In the genomic region with DNA sequence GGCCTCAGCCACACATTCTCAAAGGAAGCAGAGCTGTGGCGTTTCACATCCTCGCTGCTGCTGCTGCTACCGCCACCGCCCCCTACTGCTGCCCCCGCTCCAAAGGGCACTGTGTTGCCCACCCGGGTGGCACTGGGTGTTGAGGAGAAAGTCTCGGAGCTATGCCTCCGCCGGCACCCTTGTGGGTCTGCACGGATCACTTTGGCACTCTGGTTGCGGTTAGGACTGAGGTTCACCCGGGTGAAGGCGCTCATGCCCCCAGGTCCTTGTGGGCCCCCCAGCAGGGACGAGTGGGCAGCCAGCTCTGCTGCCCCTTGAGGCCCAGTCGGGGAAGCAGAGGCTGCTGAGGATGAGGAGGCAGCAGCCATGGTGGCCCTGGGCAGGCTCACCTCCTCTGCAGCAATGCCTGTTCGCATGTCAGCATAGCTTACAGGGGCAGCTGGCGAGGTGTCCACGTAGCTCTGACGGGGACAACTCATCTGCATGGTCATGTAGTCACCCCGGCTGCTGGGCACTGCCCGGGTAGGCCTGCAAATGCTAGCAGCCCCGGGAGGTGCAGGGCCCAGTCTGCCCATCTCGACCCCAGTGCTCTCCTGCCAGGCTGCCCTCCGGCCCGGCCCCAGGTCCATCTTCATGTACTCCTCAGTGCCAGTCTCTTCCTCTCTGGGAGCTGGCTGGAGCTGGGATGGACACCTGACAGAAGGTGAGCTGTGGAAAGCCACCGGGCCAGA, we compare ENCODE assay signal across 9 cellular contexts. TPM values are rescaled to one million over a fixed set of nuclear protein-coding genes. Genes with fewer than 3 reads are reported as not detected.
DNase-seq lines count a peak whose midpoint lies in the region; ATAC-seq and TF ChIP-seq lines count a peak whose summit lies in the region.
"Had no signal": no experiment of that assay in that cellular context is flagged by ENCODE, and none has a peak within 500 bp of the region (broad histone marks: within the 10 kb centered on the region; RNA-seq: fewer than 3 reads in every experiment).

No MANE protein-coding gene starts in this region.

- H3K27me3 ChIP-seq in GM23338 (ENCODE audit: insufficient read depth) (no peaks in the 10 kb centered on the region), iPS-20b (ENCODE audit: insufficient read depth, low read length) (peaks cover 5% of the 10 kb centered on the region; the same call in 1 of the 2 replicates)

- H3K9me3 ChIP-seq in iPS-20b (ENCODE audit: insufficient read depth, low read depth, low read length): no peaks in the 10 kb centered on the region

- peaks cover 20% of the 10 kb centered on the region; the same call in 2 of the 3 replicates for H3K9me3 Mint-ChIP-seq in GM23338
- no peaks in the 10 kb centered on the region for H3K9me3 Mint-ChIP-seq in stimulated activated memory B cell treated with anti-CD40 and anti-IgM and Interleukin-4, amounts not matched to agents 10 μg/mL and 1 μg/mL and 100 μg/mL, for 72 hours

- peak overlapping the region; percentile 84 for H3K4me2 ChIP-seq in GM23338

- H3K27ac Mint-ChIP-seq in GM23338: no peak overlapping the region
- H3K27ac Mint-ChIP-seq in stimulated activated memory B cell treated with anti-CD40 and anti-IgM and Interleukin-4, amounts not matched to agents 10 μg/mL and 1 μg/mL and 100 μg/mL, for 72 hours: no peak overlapping the region

- H2AFZ ChIP-seq in GM23338: no peak overlapping the region

- TF ChIP-seq CTCF in GM23338 (conservative IDR thresholded peaks at IDR 0.05; ENCODE audit: low read depth in 2 of 2) (0 out of 4 replicates have a peak, but pooled peaks of 1 of the 2 experiments have one; percentile 5), astrocyte of the cerebellum (IDR thresholded peaks at IDR 0.05; ENCODE audit: low read depth, low read length, missing control alignments) (peak; percentile 27)

- no peaks in the 10 kb centered on the region for H3K9me2 ChIP-seq in GM23338 (ENCODE audit: insufficient read depth)

- no peak for ATAC-seq in GM23338
- no peak for ATAC-seq in stimulated activated memory B cell treated with anti-CD40 and anti-IgM and Interleukin-4, amounts not matched to agents 10 μg/mL and 1 μg/mL and 100 μg/mL, for 72 hours

- in situ Hi-C loops in astrocyte of the cerebellum (cut with HindIII; ENCODE audit: low sequenced_read_pairs): loop anchor here (25.0 kb wide), 3 partner anchors 583 to 1133 kb away; no protein-coding TSS in a partner anchor

- H3K27ac ChIP-seq in GM23338 (ENCODE audit: low read depth) (no peak overlapping the region), iPS-20b (ENCODE audit: low read length) (no peak overlapping the region), skin epidermis (peak overlapping the region in 17 of 21 experiments; percentile 7 to 86 (median 61))

- H3K4me1 Mint-ChIP-seq in GM23338: peaks cover 47% of the 10 kb centered on the region
- H3K4me1 Mint-ChIP-seq in stimulated activated memory B cell treated with anti-CD40 and anti-IgM and Interleukin-4, amounts not matched to agents 10 μg/mL and 1 μg/mL and 100 μg/mL, for 72 hours: peaks cover 43% of the 10 kb centered on the region

- peak overlapping the region; percentile 37; the same call in 1 of the 2 replicates for H3K4me3 ChIP-seq in GM23338
- peak overlapping the region; percentile 88 for H3K4me3 ChIP-seq in astrocyte of the cerebellum (ENCODE audit: low read depth, low read length)
- H3K4me3 ChIP-seq in iPS-20b (ENCODE audit: low read length): peak overlapping the region; percentile 18; the same call in 1 of the 2 replicates
- H3K4me3 ChIP-seq in skin epidermis: peak overlapping the region in 6 of 7 experiments; percentile 7 to 81 (median 72)

- no peak overlapping the region for H3K4me3 Mint-ChIP-seq in GM23338
- H3K4me3 Mint-ChIP-seq in stimulated activated memory B cell treated with anti-CD40 and anti-IgM and Interleukin-4, amounts not matched to agents 10 μg/mL and 1 μg/mL and 100 μg/mL, for 72 hours: no peak overlapping the region

- peaks cover 41% of the 10 kb centered on the region for H3K36me3 Mint-ChIP-seq in GM23338 (ENCODE audit: low read depth)
- H3K36me3 Mint-ChIP-seq in stimulated activated memory B cell treated with anti-CD40 and anti-IgM and Interleukin-4, amounts not matched to agents 10 μg/mL and 1 μg/mL and 100 μg/mL, for 72 hours: no peaks in the 10 kb centered on the region

- H3K4me1 ChIP-seq in GM23338 (ENCODE audit: insufficient read depth) (peaks cover 42% of the 10 kb centered on the region), iPS-20b (ENCODE audit: insufficient read depth, low read length) (peaks cover 28% of the 10 kb centered on the region; the same call in 1 of the 2 replicates)

- no peaks in the 10 kb centered on the region for H3K36me3 ChIP-seq in GM23338 (ENCODE audit: insufficient read depth)
- peaks cover 33% of the 10 kb centered on the region for H3K36me3 ChIP-seq in iPS-20b (ENCODE audit: insufficient read depth, low read depth, low read length)

- peaks cover 5% of the 10 kb centered on the region; the same call in 1 of the 2 replicates for H3F3A ChIP-seq in GM23338 (replicated peaks; ENCODE audit: low read depth)

- peaks cover 19% of the 10 kb centered on the region for H3K27me3 Mint-ChIP-seq in GM23338 (ENCODE audit: insufficient read depth, low read depth, poor library complexity)
- no peaks in the 10 kb centered on the region for H3K27me3 Mint-ChIP-seq in stimulated activated memory B cell treated with anti-CD40 and anti-IgM and Interleukin-4, amounts not matched to agents 10 μg/mL and 1 μg/mL and 100 μg/mL, for 72 hours

- peaks cover 61% of the 10 kb centered on the region for H3K79me2 ChIP-seq in GM23338 (replicated peaks; ENCODE audit: insufficient read depth)

- H4K20me1 ChIP-seq in GM23338 (replicated peaks; ENCODE audit: insufficient read depth): 0 out of 2 replicates have a peak, but pooled peaks cover 4% of the 10 kb centered on the region

- DNase-seq in GM23338 (ENCODE audit: low spot score) (no peak), astrocyte of the cerebellum (ENCODE audit: low read depth) (no peak), glomerular visceral epithelial cell (ENCODE audit: extremely low spot score) (no peak)
- DNase-seq in NK-92 treated with Interleukin-12 subunit alpha and Interleukin-12 subunit beta, amount 100 ng/mL, for 24 hours (lab: John Stamatoyannopoulos, UW): no peak
- DNase-seq in activated CD8-positive, alpha-beta memory T cell treated with anti-CD3 and anti-CD28 coated beads, Interleukin-2, amount 50 U/mL, for 48 hours: no peak
- DNase-seq: T-helper 1 cell had no signal

- no peak overlapping the region for H3K9ac ChIP-seq in iPS-20b (ENCODE audit: low read depth, low read length)

TF ChIP-seq in GM23338, 12 proteins besides CTCF, POLR2A, EP300 and RAD21 (continues in another document):
- TF ChIP-seq EZH2 (IDR thresholded peaks at IDR 0.05; ENCODE audit: low read depth, unreplicated experiment): no peak
- TF ChIP-seq, protein P1, sequence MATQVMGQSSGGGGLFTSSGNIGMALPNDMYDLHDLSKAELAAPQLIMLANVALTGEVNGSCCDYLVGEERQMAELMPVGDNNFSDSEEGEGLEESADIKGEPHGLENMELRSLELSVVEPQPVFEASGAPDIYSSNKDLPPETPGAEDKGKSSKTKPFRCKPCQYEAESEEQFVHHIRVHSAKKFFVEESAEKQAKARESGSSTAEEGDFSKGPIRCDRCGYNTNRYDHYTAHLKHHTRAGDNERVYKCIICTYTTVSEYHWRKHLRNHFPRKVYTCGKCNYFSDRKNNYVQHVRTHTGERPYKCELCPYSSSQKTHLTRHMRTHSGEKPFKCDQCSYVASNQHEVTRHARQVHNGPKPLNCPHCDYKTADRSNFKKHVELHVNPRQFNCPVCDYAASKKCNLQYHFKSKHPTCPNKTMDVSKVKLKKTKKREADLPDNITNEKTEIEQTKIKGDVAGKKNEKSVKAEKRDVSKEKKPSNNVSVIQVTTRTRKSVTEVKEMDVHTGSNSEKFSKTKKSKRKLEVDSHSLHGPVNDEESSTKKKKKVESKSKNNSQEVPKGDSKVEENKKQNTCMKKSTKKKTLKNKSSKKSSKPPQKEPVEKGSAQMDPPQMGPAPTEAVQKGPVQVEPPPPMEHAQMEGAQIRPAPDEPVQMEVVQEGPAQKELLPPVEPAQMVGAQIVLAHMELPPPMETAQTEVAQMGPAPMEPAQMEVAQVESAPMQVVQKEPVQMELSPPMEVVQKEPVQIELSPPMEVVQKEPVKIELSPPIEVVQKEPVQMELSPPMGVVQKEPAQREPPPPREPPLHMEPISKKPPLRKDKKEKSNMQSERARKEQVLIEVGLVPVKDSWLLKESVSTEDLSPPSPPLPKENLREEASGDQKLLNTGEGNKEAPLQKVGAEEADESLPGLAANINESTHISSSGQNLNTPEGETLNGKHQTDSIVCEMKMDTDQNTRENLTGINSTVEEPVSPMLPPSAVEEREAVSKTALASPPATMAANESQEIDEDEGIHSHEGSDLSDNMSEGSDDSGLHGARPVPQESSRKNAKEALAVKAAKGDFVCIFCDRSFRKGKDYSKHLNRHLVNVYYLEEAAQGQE (IDR thresholded peaks at IDR 0.05; ENCODE audit: unreplicated experiment): no peak
- no peak for TF ChIP-seq STAT1 (IDR thresholded peaks at IDR 0.05; ENCODE audit: unreplicated experiment)

RNA-seq across cellular contexts. Expression of a gene that starts 4.2 kb away (rescaled TPM):
- total RNA-seq in GM23338 (2014; rRNA removed; shearing (Covaris generic)): 20.4 and 26.2 TPM in 2 replicates
- 6.2 and 6.9 TPM in 2 replicates for polyA plus RNA-seq in GM23338 (2016; fragmentation: Nextera tagmentation; extraction: Ambion mirVana)

RNA-seq across cellular contexts. Expression of a gene that starts 40.4 kb away (rescaled TPM):
- 13.0 and 16.4 TPM in 2 replicates for total RNA-seq in GM23338 (2014; rRNA removed; shearing (Covaris generic))
- polyA plus RNA-seq in GM23338 (2016; fragmentation: Nextera tagmentation; extraction: Ambion mirVana): 6.3 and 7.3 TPM in 2 replicates

Comparison
In these comparisons a context has a peak if more than half of its experiments do, and no peak if none do; other contexts are left out.
1. H3K27ac ChIP-seq: peak in skin epidermis (17 of 21); none in GM23338 (single experiment) and iPS-20b (single experiment).
2. H3K4me3 ChIP-seq: peak in every context shown above with its lines; median percentile 88 in astrocyte of the cerebellum; 72 in skin epidermis; 37 in GM23338; 18 in iPS-20b.